Comparison of ENCODE assay signal across 6 cellular contexts in the genomic region with DNA sequence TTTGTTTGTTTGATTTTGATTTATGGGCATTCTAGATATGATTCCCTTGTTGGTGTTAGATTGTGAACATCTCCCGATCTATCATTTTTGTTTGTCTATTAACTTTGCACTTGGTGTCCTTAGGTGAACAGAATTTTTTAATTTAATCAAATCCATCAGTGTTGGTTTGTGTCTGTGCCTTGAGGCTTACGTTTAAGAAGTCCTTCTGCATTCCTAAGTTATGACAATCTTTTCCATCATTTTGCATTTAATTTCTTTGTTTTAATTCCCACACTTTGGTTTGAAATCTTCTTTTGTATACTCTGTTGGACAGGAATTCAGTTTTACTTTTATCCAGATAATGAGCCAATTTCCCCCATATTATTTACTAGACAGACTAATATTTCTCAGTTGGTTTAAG.
"Had no signal": no experiment of that assay in that cellular context is flagged by ENCODE, and none has a peak within 500 bp of the region (broad histone marks: within the 10 kb centered on the region; RNA-seq: fewer than 3 reads in every experiment).

No MANE protein-coding gene starts in this region.

- H3K27ac ChIP-seq: HL-60 had no signal

- ATAC-seq: HepG2, K562 had no signal

- H3K4me3 ChIP-seq: K562 had no signal

- DNase-seq: IMR-90, KBM-7 had no signal

- FAIRE-seq: HepG2, HTR-8/SVneo, K562 had no signal
